Comparison of ENCODE assay signal across 23 cellular contexts in genomic region chr10:17795807-17796596, GRCh38. TPM values are rescaled to one million over a fixed set of nuclear protein-coding genes. Genes with fewer than 3 reads are reported as not detected.
A peak's percentile ranks its signal among the peaks of the same experiment; 100 is the strongest.
DNase-seq lines count a peak whose midpoint lies in the region; ATAC-seq, FAIRE-seq and TF ChIP-seq lines count a peak whose summit lies in the region.
"Had no signal": no experiment of that assay in that cellular context is flagged by ENCODE, and none has a peak within 500 bp of the region (broad histone marks: within the 10 kb centered on the region; RNA-seq: fewer than 3 reads in every experiment).

No MANE protein-coding gene starts in this region.

- H4K20me1 ChIP-seq in K562 (replicated peaks; ENCODE audit: control insufficient read depth, insufficient read depth, low read length): no peaks in the 10 kb centered on the region

- H3K4me1 ChIP-seq in K562 (replicated peaks in 1 of 2; ENCODE audit: control insufficient read depth in 2 of 2, insufficient read depth in 2 of 2, low read length in 2 of 2) (peaks cover 0 to 19% of the 10 kb centered on the region in 2 experiments; a peak in 3 of 5 replicates), transverse colon (peaks cover 8 to 45% (median 16%) of the 10 kb centered on the region in 4 donors)

- H3K36me3 ChIP-seq in K562 (ENCODE audit: control insufficient read depth, insufficient read depth, low read length) (no peaks in the 10 kb centered on the region), transverse colon (no peaks in the 10 kb centered on the region)

- no peak overlapping the region for H3K4me3 ChIP-seq in K562
- no peak overlapping the region for H3K4me3 ChIP-seq in transverse colon
- H3K4me3 ChIP-seq: A549 had no signal

- DNase-seq in K562 (ENCODE audit: extremely low read depth in 1 of 4, low spot score in 3 of 4) (no peak), nephron progenitor cell (no peak), transverse colon (peak; percentile 20), CD1c-positive myeloid dendritic cell (ENCODE audit: extremely low spot score) (no peak), islet precursor cell (no peak)
- DNase-seq: AML-193; CD4-positive, alpha-beta memory T cell; DMS153; DMS79; GF-D8; GOT3; H7; HFFc6 had no signal

- H3K4me3 Mint-ChIP-seq in nephron progenitor cell: no peak overlapping the region
- H3K4me3 Mint-ChIP-seq: CD4-positive, alpha-beta memory T cell; HFFc6; IgD-negative memory B cell had no signal

- no peak for TF ChIP-seq POLR2A in K562 (conservative IDR thresholded peaks at IDR 0.05)
- no peak for TF ChIP-seq POLR2A in transverse colon (IDR thresholded peaks at IDR 0.05)

- CTCF ChIA-PET in K562 (lab: Yijun Ruan, JAX; ENCODE audit: low intra/inter-chr PET ratio): no interaction called here

- BruUV-seq in K562 (replicated peaks; lab: Mats Ljungman, UMichigan): no TSS peak

- H3K79me2 ChIP-seq in K562 (ENCODE audit: control insufficient read depth, insufficient read depth, low read length): no peaks in the 10 kb centered on the region

- no peak overlapping the region for H3K9ac ChIP-seq in K562 (ENCODE audit: insufficient read depth in 1 of 2, low read depth in 2 of 2, low read length in 2 of 2)

- ATAC-seq in K562: no peak
- ATAC-seq in HG02759 (IDR thresholded peaks at IDR 0.05; ENCODE audit: unreplicated experiment): no peak
- ATAC-seq: A549, HCT116, HepG2 had no signal

- no peaks in the 10 kb centered on the region for H3K4me1 Mint-ChIP-seq in nephron progenitor cell
- H3K4me1 Mint-ChIP-seq: CD4-positive, alpha-beta memory T cell; IgD-negative memory B cell had no signal

- peak overlapping the region; percentile 31 for H3K27ac Mint-ChIP-seq in nephron progenitor cell
- H3K27ac Mint-ChIP-seq: CD4-positive, alpha-beta memory T cell; HFFc6; IgD-negative memory B cell had no signal

- H3K27me3 ChIP-seq in K562 (ENCODE audit: control insufficient read depth in 2 of 2, insufficient read depth in 2 of 2, low read length in 2 of 2) (no peaks in the 10 kb centered on the region), transverse colon (no peaks in the 10 kb centered on the region)

- WGBS in K562 (ENCODE audit: insufficient coverage, low coverage, missing lambda C conversion rate): 40% methylated on average over 16 of the region's 17 CpGs
- WGBS in transverse colon (ENCODE audit: low coverage in 1 of 2), 2 donors: 59 to 70% methylated on average over 6 to 17 of the region's 17 CpGs

- H3K9me3 ChIP-seq in K562 (replicated peaks; ENCODE audit: control insufficient read depth, insufficient read depth, low read depth, low read length): no peaks in the 10 kb centered on the region
- no peaks in the 10 kb centered on the region for H3K9me3 ChIP-seq in transverse colon
- H3K9me3 ChIP-seq: A549 had no signal

- peaks cover 10% of the 10 kb centered on the region for H3K36me3 Mint-ChIP-seq in nephron progenitor cell (ENCODE audit: low read depth)
- H3K36me3 Mint-ChIP-seq: CD4-positive, alpha-beta memory T cell; IgD-negative memory B cell had no signal

- TF ChIP-seq CTCF in K562 (IDR thresholded peaks at IDR 0.05 in 2 of 3, conservative IDR thresholded peaks at IDR 0.05 in 1 of 3; ENCODE audit: insufficient read depth in 2 of 3, low read depth in 1 of 3, low read length in 3 of 3) (no peak), nephron progenitor cell (IDR thresholded peaks at IDR 0.05) (no peak), transverse colon (IDR thresholded peaks at IDR 0.05) (no peak)

- FAIRE-seq in K562 (lab: Jason Lieb, UNC): no peak
- peak; percentile 5 for FAIRE-seq in islet of Langerhans (lab: Jason Lieb, UNC)
- FAIRE-seq: A549, HepG2 had no signal

- H3K27ac ChIP-seq in K562 (ENCODE audit: extremely low read depth, low read depth, low read length) (no peak overlapping the region), transverse colon (peak overlapping the region; percentile 10 to 79 (median 67))
- H3K27ac ChIP-seq: 22Rv1, C4-2B had no signal

- H3K4me2 ChIP-seq in K562 (ENCODE audit: insufficient read depth, low read length): no peak overlapping the region
- H3K4me2 ChIP-seq: A549 had no signal

- no peaks in the 10 kb centered on the region for H3K9me1 ChIP-seq in K562 (ENCODE audit: control insufficient read depth, insufficient read depth, low read length)

- in situ Hi-C loops in K562 (cut with MboI): no loop called here
- in situ Hi-C loops in transverse colon (cut with MboI; ENCODE audit: low pct_ligation_motif_present in 1 of 4, low pct_unique_long_range_greater_than_20kb in 1 of 4, low sequenced_read_pairs in 3 of 4): no loop called here

- no peak for TF ChIP-seq EP300 in K562 (IDR thresholded peaks at IDR 0.05; ENCODE audit: low read length)
- no peak for TF ChIP-seq EP300 in transverse colon (IDR thresholded peaks at IDR 0.05; ENCODE audit: low read depth)

- TF ChIP-seq RAD21 in K562 (CRISPR knock-in tag; conservative IDR thresholded peaks at IDR 0.05 in 1 of 2, IDR thresholded peaks at IDR 0.05 in 1 of 2): no peak

- POLR2A ChIA-PET in K562 (lab: Yijun Ruan, JAX): no interaction called here

- intact Hi-C loops in K562 (cut with micrococcal nuclease): no loop called here
- intact Hi-C loops in transverse colon (cut with DNase I; ENCODE audit: low total_unique reads): no loop called here

- H2AFZ ChIP-seq in K562 (ENCODE audit: low read depth, low read length): 0 out of 2 replicates have a peak overlapping the region, but pooled peaks have one; percentile 28

- H3K9me3 Mint-ChIP-seq in nephron progenitor cell: peaks cover 16% of the 10 kb centered on the region
- H3K9me3 Mint-ChIP-seq: CD4-positive, alpha-beta memory T cell; HFFc6; IgD-negative memory B cell had no signal

- H3K27me3 Mint-ChIP-seq in nephron progenitor cell (ENCODE audit: low read depth, poor library complexity): no peaks in the 10 kb centered on the region
- H3K27me3 Mint-ChIP-seq: CD4-positive, alpha-beta memory T cell had no signal

TF ChIP-seq in K562, 482 proteins besides CTCF, POLR2A, EP300 and RAD21:
- no peak for TF ChIP-seq HLTF (IDR thresholded peaks at IDR 0.05)
- no peak for TF ChIP-seq JUNB (CRISPR knock-in tag; conservative IDR thresholded peaks at IDR 0.05)
TF ChIP-seq in K562: peak in this region for 0.

RNA-seq across cellular contexts. Expression of gene MRC1, which starts 13.1 kb away (rescaled TPM):
- not detected in 2 replicates for total RNA-seq in K562 (2011; cell fraction: chromatin; rRNA removed; ENCODE audit: low replicate concordance)
- not detected in 2 replicates for total RNA-seq in K562 (2011; cell fraction: nucleolus; rRNA removed)
- total RNA-seq in K562 (2011; cell fraction: nucleoplasm; rRNA removed): not detected in 2 replicates
- total RNA-seq in K562 (2014; rRNA removed) (0.04 TPM in 1 of 2 replicates, not detected in the other), K562 (2014; rRNA removed; fragmentation: Illumina TruSeq; extraction: Trizol) (0.04 TPM in 1 of 2 replicates, not detected in the other), K562 (2015; rRNA removed; fragmentation: Illumina TruSeq; extraction: Trizol) (not detected in 2 replicates), K562 (2021) (0.18 and 0.20 TPM in 2 replicates), transverse colon (10 to 100 TPM in 2 of 4 donors, 1 to 10 TPM in 2; 2.8 to 22.1 (median 15.2) TPM)
- polyA plus RNA-seq in K562 (2011; rRNA removed) (not detected in 2 replicates), K562 (2014; fragmentation: Illumina TruSeq; extraction: Trizol) (0.01 and 0.03 TPM in 2 replicates), K562 (2014; fragmentation: Nextera tagmentation; extraction: Ambion mirVana) (under 1 TPM in 1 of 2 experiments, not detected in 1; 0.01 TPM), K562 (2014; rRNA removed) (0.08 TPM in 1 of 2 replicates, not detected in the other)
- polyA plus RNA-seq in K562 (2011; cell fraction: cytosol; rRNA removed): 0.01 TPM in 2 replicates
- polyA plus RNA-seq in K562 (2011; cell fraction: nucleus; rRNA removed): 0.01 TPM in 1 of 2 replicates, not detected in the other
- polyA plus RNA-seq in K562 (2012): 0.01 TPM in 1 of 2 replicates, not detected in the other
- polyA minus RNA-seq in K562 (2011; rRNA and poly(A)+ RNA removed): not detected in 2 replicates
- not detected in 2 replicates for polyA minus RNA-seq in K562 (2011; cell fraction: cytosol; rRNA and poly(A)+ RNA removed)
- polyA minus RNA-seq in K562 (2011; cell fraction: nucleus; rRNA and poly(A)+ RNA removed): not detected in 2 replicates
- total RNA-seq: Daoy, HepG2 had no signal
- polyA plus RNA-seq: A549, BJ, HepG2, IgD-negative memory B cell had no signal

RNA-seq across cellular contexts. Expression of gene TMEM236, which starts 44.0 kb away (rescaled TPM):
- total RNA-seq in K562 (2011; cell fraction: chromatin; rRNA removed; ENCODE audit: low replicate concordance): 0.05 and 0.37 TPM in 2 replicates
- 0.13 and 0.17 TPM in 2 replicates for total RNA-seq in K562 (2011; cell fraction: nucleolus; rRNA removed)
- total RNA-seq in K562 (2011; cell fraction: nucleoplasm; rRNA removed): 0.23 and 0.37 TPM in 2 replicates
- total RNA-seq in K562 (2014; rRNA removed) (0.04 TPM in 1 of 2 replicates, not detected in the other), K562 (2014; rRNA removed; fragmentation: Illumina TruSeq; extraction: Trizol) (0.04 and 0.06 TPM in 2 replicates), K562 (2015; rRNA removed; fragmentation: Illumina TruSeq; extraction: Trizol) (0.04 and 0.08 TPM in 2 replicates), K562 (2021) (0.04 TPM in 2 replicates), transverse colon (10 to 100 TPM; 16.9 to 79.6 (median 42.9) TPM)
- polyA plus RNA-seq in K562 (2011; rRNA removed) (0.09 TPM in 1 of 2 replicates, not detected in the other), K562 (2014; fragmentation: Illumina TruSeq; extraction: Trizol) (0.08 and 0.09 TPM in 2 replicates), K562 (2014; fragmentation: Nextera tagmentation; extraction: Ambion mirVana) (not detected), K562 (2014; rRNA removed) (0.09 and 0.13 TPM in 2 replicates)
- 0.03 and 0.13 TPM in 2 replicates for polyA plus RNA-seq in K562 (2011; cell fraction: cytosol; rRNA removed)
- 0.03 and 0.11 TPM in 2 replicates for polyA plus RNA-seq in K562 (2011; cell fraction: nucleus; rRNA removed)
- 0.03 and 0.17 TPM in 2 replicates for polyA plus RNA-seq in K562 (2012)
- 0.04 and 0.12 TPM in 2 replicates for polyA minus RNA-seq in K562 (2011; rRNA and poly(A)+ RNA removed)
- not detected in 2 replicates for polyA minus RNA-seq in K562 (2011; cell fraction: cytosol; rRNA and poly(A)+ RNA removed)
- polyA minus RNA-seq in K562 (2011; cell fraction: nucleus; rRNA and poly(A)+ RNA removed): under 0.01 TPM in 1 of 2 replicates, not detected in the other
- polyA plus RNA-seq: IgD-negative memory B cell had no signal

Comparison
In these comparisons a context has a peak if more than half of its experiments do, and no peak if none do; other contexts are left out.
1. RNA of gene TMEM236, which starts 44.0 kb away (total RNA-seq): 16.9 to 79.6 TPM in transverse colon; 0.04 to 0.37 TPM in K562; every median in the first group is over 10 times any median in the second.